ENCODE assay signal across 14 cellular contexts in the genomic region with DNA sequence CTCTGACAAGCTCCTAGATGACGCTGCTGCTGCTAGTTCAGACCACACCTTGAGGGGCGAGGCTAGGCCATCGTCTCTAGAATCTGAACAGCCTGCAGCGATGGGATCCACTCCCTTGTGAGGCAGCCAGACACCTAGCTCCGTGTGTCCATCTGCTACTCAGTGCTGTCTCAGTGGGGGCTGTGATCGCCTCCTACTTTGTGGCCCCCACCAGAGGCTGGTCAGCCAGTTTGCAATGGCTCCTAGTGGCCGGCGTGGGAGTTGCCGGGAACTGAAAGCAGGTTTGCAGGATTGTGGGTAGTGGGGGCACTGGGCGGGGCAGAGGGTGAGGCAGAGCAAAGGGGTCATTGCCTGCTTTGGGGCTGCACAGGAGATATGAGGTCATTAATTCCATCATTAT. TPM values are rescaled to one million over a fixed set of nuclear protein-coding genes. Genes with fewer than 3 reads are reported as not detected.
A peak's percentile ranks its signal among the peaks of the same experiment; 100 is the strongest.
DNase-seq lines count a peak whose midpoint lies in the region; ATAC-seq and TF ChIP-seq lines count a peak whose summit lies in the region.
"Had no signal": no experiment of that assay in that cellular context is flagged by ENCODE, and none has a peak within 500 bp of the region (broad histone marks: within the 10 kb centered on the region; RNA-seq: fewer than 3 reads in every experiment).

No MANE protein-coding gene starts in this region.

- POLR2A ChIA-PET in Caco-2 (lab: Charles Lee) = no interaction called here

- TF ChIP-seq CTCF in Caco-2 (IDR thresholded peaks at IDR 0.05; ENCODE audit: insufficient read depth in 1 of 2, low read depth in 1 of 2, low read length in 1 of 2, severe bottlenecking in 1 of 2, unreplicated experiment in 1 of 2) (peak; percentile 47 to 71), coronary artery (IDR thresholded peaks at IDR 0.05) (no peak), neural crest cell (conservative IDR thresholded peaks at IDR 0.05) (peak; percentile 49)

- no peaks in the 10 kb centered on the region for H3K27me3 ChIP-seq in Caco-2 (replicated peaks; ENCODE audit: control insufficient read depth, insufficient read depth, low read length)

- H3K4me1 Mint-ChIP-seq in Caco-2 (ENCODE audit: low read depth, unreplicated experiment) (no peaks in the 10 kb centered on the region), neural crest cell (peaks cover 4% of the 10 kb centered on the region)
- H3K4me1 Mint-ChIP-seq: activated CD4-positive, alpha-beta T cell treated with anti-CD3 and anti-CD28 coated beads, Interleukin-2, amount 10 ng/mL, durations not matched to agents 24 days and 14 days; activated naive CD4-positive, alpha-beta T cell treated with anti-CD3 and anti-CD28 coated beads, Interleukin-2, amount 50 U/mL, for 24 hours had no signal

- H3K4me1 ChIP-seq in Caco-2 = no peaks in the 10 kb centered on the region

- H3K36me3 Mint-ChIP-seq in Caco-2 (ENCODE audit: insufficient read depth, unreplicated experiment) (no peaks in the 10 kb centered on the region), neural crest cell (ENCODE audit: low read depth) (no peaks in the 10 kb centered on the region)
- H3K36me3 Mint-ChIP-seq: activated naive CD4-positive, alpha-beta T cell treated with anti-CD3 and anti-CD28 coated beads, Interleukin-2, amount 50 U/mL, for 24 hours had no signal

- BruUV-seq in Caco-2 (replicated peaks; lab: Mats Ljungman, UMichigan) = no TSS peak

- no peak overlapping the region for H3K27ac Mint-ChIP-seq in Caco-2 (ENCODE audit: unreplicated experiment)
- H3K27ac Mint-ChIP-seq in neural crest cell (ENCODE audit: unreplicated experiment) = no peak overlapping the region
- H3K27ac Mint-ChIP-seq: activated CD4-positive, alpha-beta T cell treated with anti-CD3 and anti-CD28 coated beads, Interleukin-2, amount 10 ng/mL, durations not matched to agents 24 days and 14 days; activated naive CD4-positive, alpha-beta T cell treated with anti-CD3 and anti-CD28 coated beads, Interleukin-2, amount 50 U/mL, for 24 hours had no signal

- DNase-seq in Caco-2 = peak in 1 of 2 experiments; percentile 54
- peak; percentile 28 for DNase-seq in NCI-H460 (ENCODE audit: extremely low read depth, low read depth)
- peak; percentile 70 for DNase-seq in coronary artery (ENCODE audit: low spot score)
- no peak for DNase-seq in neural crest cell (ENCODE audit: low read depth, low spot score)
- DNase-seq in SIG-M5 (lab: John Stamatoyannopoulos, UW) = no peak
- DNase-seq: activated CD4-positive, alpha-beta T cell treated with anti-CD3 and anti-CD28 coated beads, Interleukin-2, amount 10 ng/mL, durations not matched to agents 24 days and 14 days; DMS79 treated with DMSO at 0.1 percent for 48 hours; mammary epithelial cell; NCI-H1436 treated with DMSO at 0.1 percent for 48 hours had no signal

- CTCF ChIA-PET in Caco-2 (lab: Charles Lee) = interaction anchor here (0.8 to 1.3 kb wide), 3 partner anchors 9 to 33 kb away, joined by 3 read pairs; no protein-coding TSS in a partner anchor

- H3K27me3 Mint-ChIP-seq in Caco-2 (ENCODE audit: insufficient read depth, unreplicated experiment) (no peaks in the 10 kb centered on the region), neural crest cell (ENCODE audit: low read depth) (peaks cover 2% of the 10 kb centered on the region)
- H3K27me3 Mint-ChIP-seq: activated CD4-positive, alpha-beta T cell treated with anti-CD3 and anti-CD28 coated beads, Interleukin-2, amount 10 ng/mL, durations not matched to agents 24 days and 14 days; activated naive CD4-positive, alpha-beta T cell treated with anti-CD3 and anti-CD28 coated beads, Interleukin-2, amount 50 U/mL, for 24 hours had no signal

- H3K27ac ChIP-seq in coronary artery = peak overlapping the region; percentile 97

- H3K9me3 Mint-ChIP-seq in Caco-2 (ENCODE audit: unreplicated experiment) (no peaks in the 10 kb centered on the region), neural crest cell (no peaks in the 10 kb centered on the region)
- H3K9me3 Mint-ChIP-seq: activated CD4-positive, alpha-beta T cell treated with anti-CD3 and anti-CD28 coated beads, Interleukin-2, amount 10 ng/mL, durations not matched to agents 24 days and 14 days; activated naive CD4-positive, alpha-beta T cell treated with anti-CD3 and anti-CD28 coated beads, Interleukin-2, amount 50 U/mL, for 24 hours had no signal

- H3K9me3 ChIP-seq in Caco-2 = no peaks in the 10 kb centered on the region

- ATAC-seq in GM19035 (IDR thresholded peaks at IDR 0.05; ENCODE audit: unreplicated experiment) (no peak), HG03097 (IDR thresholded peaks at IDR 0.05; ENCODE audit: low FRiP score, unreplicated experiment) (no peak), HG03571 (IDR thresholded peaks at IDR 0.05; ENCODE audit: unreplicated experiment) (no peak)

- H3K36me3 ChIP-seq in Caco-2 (ENCODE audit: control insufficient read depth, insufficient read depth, low read length) = no peaks in the 10 kb centered on the region

- intact Hi-C loops in Caco-2 (cut with micrococcal nuclease; ENCODE audit: unreplicated experiment) = no loop called here

- no peak overlapping the region for H3K4me3 Mint-ChIP-seq in Caco-2 (ENCODE audit: unreplicated experiment)
- H3K4me3 Mint-ChIP-seq in neural crest cell = no peak overlapping the region
- H3K4me3 Mint-ChIP-seq: activated CD4-positive, alpha-beta T cell treated with anti-CD3 and anti-CD28 coated beads, Interleukin-2, amount 10 ng/mL, durations not matched to agents 24 days and 14 days; activated naive CD4-positive, alpha-beta T cell treated with anti-CD3 and anti-CD28 coated beads, Interleukin-2, amount 50 U/mL, for 24 hours had no signal

- H3K4me3 ChIP-seq in Caco-2 (ENCODE audit: low read depth, low read length) (no peak overlapping the region), coronary artery (peak overlapping the region; percentile 47)

RNA-seq across cellular contexts. Expression of gene CCN5, which starts 2.8 kb away (rescaled TPM):
- total RNA-seq in Caco-2 (2022) = not detected in 2 replicates
- 5.3 and 8.1 TPM in 2 replicates for total RNA-seq in NCI-H460 (2014; rRNA removed; shearing (Covaris generic))
- polyA plus RNA-seq in NCI-H460 (2014; cell fraction: nucleus; rRNA removed) = 28.6 and 38.0 TPM in 2 replicates
- total RNA-seq in neural crest cell = not detected in 2 replicates
- total RNA-seq: activated CD4-positive, alpha-beta T cell treated with anti-CD3 and anti-CD28 coated beads, Interleukin-2, amount 10 ng/mL, durations not matched to agents 24 days and 14 days; skeletal muscle tissue had no signal
- polyA plus RNA-seq: mammary epithelial cell had no signal

RNA-seq across cellular contexts. Expression of gene KCNK15, which starts 27.7 kb away (rescaled TPM):
- 2.9 and 3.4 TPM in 2 replicates for total RNA-seq in Caco-2 (2022)
- 1.0 and 1.2 TPM in 2 replicates for total RNA-seq in NCI-H460 (2014; rRNA removed; shearing (Covaris generic))
- polyA plus RNA-seq in NCI-H460 (2014; cell fraction: nucleus; rRNA removed) = 0.68 TPM in 2 replicates
- total RNA-seq in neural crest cell = not detected in 2 replicates

Comparison
In these comparisons a context has a peak if more than half of its experiments do, and no peak if none do; other contexts are left out.
1. DNase-seq: peak in NCI-H460 (single experiment) and coronary artery (single experiment); none in neural crest cell (single experiment) and SIG-M5 (single experiment).